Comparison of ENCODE assay signal across 8 cellular contexts in genomic region chr5:142199388-142199787, GRCh38.
"Had no signal": no experiment of that assay in that cellular context is flagged by ENCODE, and none has a peak within 500 bp of the region (broad histone marks: within the 10 kb centered on the region; RNA-seq: fewer than 3 reads in every experiment).

No MANE protein-coding gene starts in this region.

- H3K4me3 ChIP-seq: GM12878 had no signal

- ATAC-seq: GM12878 had no signal

- FAIRE-seq: G401.6, GM12878, GM12891, GM12892, GM18507, GM19239 had no signal

- DNase-seq: GDM1, GF-D8 had no signal
